8 cellular contexts compared by ENCODE assay signal in the genomic region with DNA sequence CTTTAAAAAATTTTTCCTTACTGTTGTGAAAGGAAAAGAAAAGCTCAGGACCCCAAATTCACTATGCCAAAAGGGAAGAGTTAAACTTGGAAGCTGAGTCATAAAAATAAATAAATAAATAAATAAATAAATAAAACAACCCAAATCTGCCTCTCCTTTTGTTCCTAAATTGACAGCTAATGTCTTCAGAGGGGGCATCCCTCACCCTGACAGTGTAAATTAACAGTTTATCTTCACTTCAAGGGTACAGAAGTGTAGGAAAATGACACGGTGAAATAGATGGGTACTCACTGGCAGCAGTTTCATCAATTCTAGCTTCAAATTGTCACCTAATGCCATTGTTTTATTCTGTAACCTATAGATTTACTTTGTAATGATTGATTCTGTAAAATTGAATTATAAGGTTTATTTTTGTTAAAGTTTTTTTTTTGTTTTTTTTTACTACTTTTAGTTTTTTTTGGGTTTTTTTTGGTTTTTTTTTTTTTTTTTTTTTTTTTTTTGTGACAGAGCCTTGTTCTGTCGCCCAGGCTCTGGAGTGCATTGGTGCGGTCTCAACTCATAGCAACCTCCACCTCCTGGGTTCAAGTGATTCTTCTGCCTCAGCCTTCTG. TPM values are rescaled to one million over a fixed set of nuclear protein-coding genes. Genes with fewer than 3 reads are reported as not detected.
DNase-seq lines count a peak whose midpoint lies in the region; ATAC-seq and TF ChIP-seq lines count a peak whose summit lies in the region.
"Had no signal": no experiment of that assay in that cellular context is flagged by ENCODE, and none has a peak within 500 bp of the region (broad histone marks: within the 10 kb centered on the region; RNA-seq: fewer than 3 reads in every experiment).

No MANE protein-coding gene starts in this region.

- DNase-seq in GM23248 (peak; percentile 35), psoas muscle (no peak), middle frontal gyrus (ENCODE audit: extremely low spot score, low spot score) (no peak)

- H2AFZ ChIP-seq in GM23248, result peak overlapping the region; percentile 85
- no peak overlapping the region for H2AFZ ChIP-seq in OCI-LY1 (ENCODE audit: low read length)

- H3F3A ChIP-seq in GM23248 (ENCODE audit: insufficient read depth) (peaks cover 34% of the 10 kb centered on the region), OCI-LY1 (ENCODE audit: insufficient read depth, low read length) (no peaks in the 10 kb centered on the region)

- no peak for TF ChIP-seq CTCF in OCI-LY1 (IDR thresholded peaks at IDR 0.05; ENCODE audit: low read length)
- no peak for TF ChIP-seq CTCF in psoas muscle (IDR thresholded peaks at IDR 0.05)

- H3K4me1 ChIP-seq in GM23248 (ENCODE audit: insufficient read depth), result peaks cover 49% of the 10 kb centered on the region
- H3K4me1 ChIP-seq in OCI-LY1 (ENCODE audit: insufficient read depth, low read length, severe bottlenecking), result peaks cover 50% of the 10 kb centered on the region
- H3K4me1 ChIP-seq in duodenal mucosa (ENCODE audit: control insufficient read depth in 1 of 2, insufficient read depth in 2 of 2, low read length in 2 of 2), result peaks cover 4 to 6% of the 10 kb centered on the region in 2 donors
- peaks cover 22% of the 10 kb centered on the region for H3K4me1 ChIP-seq in psoas muscle

- H3K9me3 ChIP-seq in GM23248 (ENCODE audit: low read depth), result no peaks in the 10 kb centered on the region
- no peaks in the 10 kb centered on the region for H3K9me3 ChIP-seq in OCI-LY1 (ENCODE audit: low read length)
- H3K9me3 ChIP-seq in duodenal mucosa (ENCODE audit: control insufficient read depth in 1 of 2, low read length in 2 of 2), result no peaks in the 10 kb centered on the region
- no peaks in the 10 kb centered on the region for H3K9me3 ChIP-seq in psoas muscle

- intact Hi-C loops in psoas muscle (cut with DNase I), result no loop called here

- peak overlapping the region; percentile 85 for H3K4me3 ChIP-seq in GM23248
- H3K4me3 ChIP-seq in OCI-LY1 (ENCODE audit: low read depth, low read length, poor library complexity, severe bottlenecking), result peak overlapping the region; percentile 49
- H3K4me3 ChIP-seq in duodenal mucosa (ENCODE audit: low read depth in 1 of 2, low read length in 2 of 2), result peak overlapping the region in 1 of 2 donors; percentile 72
- peak overlapping the region; percentile 70 for H3K4me3 ChIP-seq in psoas muscle
- H3K4me3 ChIP-seq: lung had no signal

- no peaks in the 10 kb centered on the region for H3K9me2 ChIP-seq in GM23248 (ENCODE audit: insufficient read depth)
- H3K9me2 ChIP-seq in OCI-LY1 (ENCODE audit: low read depth, low read length), result no peaks in the 10 kb centered on the region

- H3K27me3 ChIP-seq in GM23248 (replicated peaks; ENCODE audit: insufficient read depth) (no peaks in the 10 kb centered on the region), OCI-LY1 (ENCODE audit: insufficient read depth, low read length) (no peaks in the 10 kb centered on the region), duodenal mucosa (ENCODE audit: control insufficient read depth in 1 of 2, insufficient read depth in 2 of 2, low read length in 2 of 2) (no peaks in the 10 kb centered on the region), psoas muscle (ENCODE audit: insufficient read depth in 3 of 3, low read length in 2 of 3) (no peaks in the 10 kb centered on the region)

- H4K20me1 ChIP-seq in GM23248 (ENCODE audit: insufficient read depth), result no peaks in the 10 kb centered on the region
- no peaks in the 10 kb centered on the region for H4K20me1 ChIP-seq in OCI-LY1 (ENCODE audit: insufficient read depth, low read length)

- WGBS in GM23248 (ENCODE audit: low coverage in 1 of 2, low lambda C conversion rate in 2 of 2, missing lambda C conversion rate in 2 of 2), 2 experiments, result 40 to 56% methylated on average over 3 of the region's 3 CpGs
- 75 to 85% (median 75%) methylated on average over 3 of the region's 3 CpGs for WGBS in psoas muscle, 3 donors

- H3K79me2 ChIP-seq in GM23248 (ENCODE audit: insufficient read depth) (no peaks in the 10 kb centered on the region), OCI-LY1 (ENCODE audit: insufficient read depth, low read length) (no peaks in the 10 kb centered on the region)

- no peaks in the 10 kb centered on the region for H3K36me3 ChIP-seq in GM23248 (ENCODE audit: low read depth)
- H3K36me3 ChIP-seq in OCI-LY1 (ENCODE audit: insufficient read depth, low read length), result no peaks in the 10 kb centered on the region
- no peaks in the 10 kb centered on the region for H3K36me3 ChIP-seq in duodenal mucosa (ENCODE audit: control insufficient read depth in 1 of 2, insufficient read depth in 2 of 2, low read length in 2 of 2)
- no peaks in the 10 kb centered on the region for H3K36me3 ChIP-seq in psoas muscle (ENCODE audit: insufficient read depth in 1 of 2, low read depth in 1 of 2)

- H3K27ac ChIP-seq in GM23248 (peak overlapping the region; percentile 90), OCI-LY1 (ENCODE audit: low read depth, low read length, poor library complexity, severe bottlenecking) (peak overlapping the region; percentile 88), duodenal mucosa (ENCODE audit: low read depth, low read length) (peak overlapping the region; percentile 57), psoas muscle (peak overlapping the region; percentile 77)

- peak overlapping the region; percentile 88 for H3K9ac ChIP-seq in GM23248
- H3K9ac ChIP-seq in OCI-LY1 (ENCODE audit: low read length), result peak overlapping the region; percentile 54; the same call in 1 of the 2 replicates
- H3K9ac ChIP-seq in duodenal mucosa (ENCODE audit: low read depth in 1 of 2, low read length in 2 of 2), result peak overlapping the region in 1 of 2 donors; percentile 71

- ATAC-seq in psoas muscle, result peak in 1 of 4 donors; percentile 43
- no peak for ATAC-seq in GM18517 (IDR thresholded peaks at IDR 0.05; ENCODE audit: unreplicated experiment)
- ATAC-seq in HG03175 (IDR thresholded peaks at IDR 0.05; ENCODE audit: unreplicated experiment), result no peak

- in situ Hi-C loops in GM23248 (cut with MboI), result no loop called here

- H3K4me2 ChIP-seq in GM23248 (ENCODE audit: unreplicated experiment) (peak overlapping the region; percentile 94), OCI-LY1 (ENCODE audit: low read length) (peak overlapping the region; percentile 60; the same call in 1 of the 2 replicates)

RNA-seq across cellular contexts. Expression of a gene that starts 18.5 kb away (rescaled TPM):
- total RNA-seq in GM23248 (2014; rRNA removed; shearing (Covaris generic)), result 986 and 1,002 TPM in 2 replicates
- polyA plus RNA-seq in GM23248 (2016; fragmentation: Nextera tagmentation; extraction: Ambion mirVana), result 1,010 and 1,013 TPM in 2 replicates
- total RNA-seq in psoas muscle, result 10 to 100 TPM; 20.7 to 29.5 (median 25.6) TPM
- polyA plus RNA-seq in psoas muscle, result 10 to 100 TPM; 23.9 to 60.8 (median 33.8) TPM

Comparison
In these comparisons a context has a peak if more than half of its experiments do, and no peak if none do; other contexts are left out.
1. RNA of a gene that starts 18.5 kb away (total RNA-seq): 986 to 1,002 TPM in GM23248; 20.7 to 29.5 TPM in psoas muscle; every median in the first group is over 10 times any median in the second.
2. Peak in every context shown above with its lines, with median percentiles within 50 percentile points of each other: H3K27ac ChIP-seq.